Comparison of ENCODE assay signal across 15 cellular contexts in genomic region chr13:44932171-44932849, GRCh38. TPM values are rescaled to one million over a fixed set of nuclear protein-coding genes. Genes with fewer than 3 reads are reported as not detected.
A peak's percentile ranks its signal among the peaks of the same experiment; 100 is the strongest.
DNase-seq lines count a peak whose midpoint lies in the region; ATAC-seq and TF ChIP-seq lines count a peak whose summit lies in the region.
"Had no signal": no experiment of that assay in that cellular context is flagged by ENCODE, and none has a peak within 500 bp of the region (broad histone marks: within the 10 kb centered on the region; RNA-seq: fewer than 3 reads in every experiment).

No MANE protein-coding gene starts in this region.

- H3K27ac Mint-ChIP-seq in stimulated activated naive B cell treated with anti-CD40 and anti-IgM and Interleukin-4, amounts not matched to agents 10 μg/mL and 1 μg/mL and 100 μg/mL, for 72 hours = no peak overlapping the region
- H3K27ac Mint-ChIP-seq: activated naive CD8-positive, alpha-beta T cell treated with anti-CD3 and anti-CD28 coated beads, Interleukin-2, amount 50 U/mL, for 24 hours; CD8-positive, alpha-beta T cell; naive thymus-derived CD4-positive, alpha-beta T cell had no signal

- H3K4me3 ChIP-seq in coronary artery = no peak overlapping the region
- no peak overlapping the region for H3K4me3 ChIP-seq in right lobe of liver
- no peak overlapping the region for H3K4me3 ChIP-seq in thoracic aorta
- H3K4me3 ChIP-seq in Karpas-422 (ENCODE audit: low read length) = no peak overlapping the region
- no peak overlapping the region for H3K4me3 ChIP-seq in prostate gland
- H3K4me3 ChIP-seq: MG63 had no signal

- TF ChIP-seq CTCF in coronary artery (IDR thresholded peaks at IDR 0.05) = no peak
- TF ChIP-seq CTCF in right lobe of liver (IDR thresholded peaks at IDR 0.05) = no peak
- TF ChIP-seq CTCF in thoracic aorta (IDR thresholded peaks at IDR 0.05) = no peak
- TF ChIP-seq CTCF in prostate gland (IDR thresholded peaks at IDR 0.05) = no peak

- intact Hi-C loops in right lobe of liver (cut with DNase I) = no loop called here
- intact Hi-C loops in prostate gland (cut with DNase I) = no loop called here

- no peak for TF ChIP-seq POLR2A in right lobe of liver (IDR thresholded peaks at IDR 0.05)
- TF ChIP-seq POLR2A in prostate gland (IDR thresholded peaks at IDR 0.05) = no peak

- no peak overlapping the region for H3K4me2 ChIP-seq in Karpas-422 (ENCODE audit: low read depth, low read length, poor library complexity, severe bottlenecking)

- H3K4me3 Mint-ChIP-seq in stimulated activated naive B cell treated with anti-CD40 and anti-IgM and Interleukin-4, amounts not matched to agents 10 μg/mL and 1 μg/mL and 100 μg/mL, for 72 hours = no peak overlapping the region
- H3K4me3 Mint-ChIP-seq: activated naive CD8-positive, alpha-beta T cell treated with anti-CD3 and anti-CD28 coated beads, Interleukin-2, amount 50 U/mL, for 24 hours; CD8-positive, alpha-beta T cell; naive thymus-derived CD4-positive, alpha-beta T cell had no signal

- H3K9me3 ChIP-seq in right lobe of liver = no peaks in the 10 kb centered on the region
- H3K9me3 ChIP-seq in thoracic aorta = no peaks in the 10 kb centered on the region
- H3K9me3 ChIP-seq in Karpas-422 (ENCODE audit: low read length) = no peaks in the 10 kb centered on the region
- no peaks in the 10 kb centered on the region for H3K9me3 ChIP-seq in prostate gland
- H3K9me3 ChIP-seq: MG63 had no signal

- peaks cover 6 to 7% of the 10 kb centered on the region in 2 donors for H3K27me3 Mint-ChIP-seq in stimulated activated naive B cell treated with anti-CD40 and anti-IgM and Interleukin-4, amounts not matched to agents 10 μg/mL and 1 μg/mL and 100 μg/mL, for 72 hours

- peaks cover 0 to 5% of the 10 kb centered on the region in 2 donors for H3K36me3 Mint-ChIP-seq in stimulated activated naive B cell treated with anti-CD40 and anti-IgM and Interleukin-4, amounts not matched to agents 10 μg/mL and 1 μg/mL and 100 μg/mL, for 72 hours
- H3K36me3 Mint-ChIP-seq: CD8-positive, alpha-beta T cell had no signal

- no peak overlapping the region for H3K9ac ChIP-seq in Karpas-422 (ENCODE audit: low read length)

- no peaks in the 10 kb centered on the region for H4K20me1 ChIP-seq in Karpas-422 (ENCODE audit: insufficient read depth, low read depth, low read length)

- no peaks in the 10 kb centered on the region for H3K79me2 ChIP-seq in Karpas-422 (ENCODE audit: low read length)

- H3K9me3 Mint-ChIP-seq in stimulated activated naive B cell treated with anti-CD40 and anti-IgM and Interleukin-4, amounts not matched to agents 10 μg/mL and 1 μg/mL and 100 μg/mL, for 72 hours = no peaks in the 10 kb centered on the region
- H3K9me3 Mint-ChIP-seq: activated naive CD8-positive, alpha-beta T cell treated with anti-CD3 and anti-CD28 coated beads, Interleukin-2, amount 50 U/mL, for 24 hours; CD8-positive, alpha-beta T cell had no signal

- H3K27ac ChIP-seq in coronary artery = peak overlapping the region; percentile 76 to 79
- H3K27ac ChIP-seq in right lobe of liver = peak overlapping the region; percentile 15 to 44 (median 24)
- peak overlapping the region; percentile 62 to 76 for H3K27ac ChIP-seq in thoracic aorta
- H3K27ac ChIP-seq in Karpas-422 (ENCODE audit: low read length) = no peak overlapping the region
- peak overlapping the region in 1 of 2 donors; percentile 64 for H3K27ac ChIP-seq in prostate gland

- H3K27me3 ChIP-seq in right lobe of liver (no peaks in the 10 kb centered on the region), thoracic aorta (replicated peaks; ENCODE audit: insufficient read depth) (no peaks in the 10 kb centered on the region), Karpas-422 (ENCODE audit: low read length) (no peaks in the 10 kb centered on the region), prostate gland (replicated peaks; ENCODE audit: insufficient read depth) (no peaks in the 10 kb centered on the region)
- H3K27me3 ChIP-seq: MG63 had no signal

- H3K4me1 Mint-ChIP-seq in stimulated activated naive B cell treated with anti-CD40 and anti-IgM and Interleukin-4, amounts not matched to agents 10 μg/mL and 1 μg/mL and 100 μg/mL, for 72 hours = peaks cover 3 to 6% of the 10 kb centered on the region in 2 donors

- WGBS in right lobe of liver (ENCODE audit: insufficient coverage, low coverage, low lambda C conversion rate, missing lambda C conversion rate) = 30% methylated on average over 4 of the region's 5 CpGs
- 52% methylated on average over 5 of the region's 5 CpGs for WGBS in prostate gland

- peak; percentile 63 for DNase-seq in NCI-H226
- DNase-seq in coronary artery (ENCODE audit: low spot score) = no peak
- no peak for DNase-seq in right lobe of liver
- no peak for DNase-seq in thoracic aorta (ENCODE audit: low spot score)
- no peak for DNase-seq in Karpas-422
- DNase-seq in stimulated activated naive B cell treated with anti-CD40 and anti-IgM and Interleukin-4, amounts not matched to agents 10 μg/mL and 1 μg/mL and 100 μg/mL, for 72 hours = no peak
- no peak for DNase-seq in prostate gland (ENCODE audit: low spot score)
- DNase-seq: activated naive CD8-positive, alpha-beta T cell treated with anti-CD3 and anti-CD28 coated beads, Interleukin-2, amount 50 U/mL, for 24 hours; CD8-positive, alpha-beta T cell; MG63; naive thymus-derived CD4-positive, alpha-beta T cell; NCI-H2227 treated with DMSO at 0.1 percent for 48 hours; stimulated activated CD4-positive, alpha-beta T cell treated with anti-CD3 and anti-CD28 coated beads, Interleukin-15, amount 100 ng/mL, for 24 hours had no signal

- H2AFZ ChIP-seq in Karpas-422 (ENCODE audit: low read length) = no peak overlapping the region

- H3K9me2 ChIP-seq in Karpas-422 (replicated peaks; ENCODE audit: insufficient read depth, low read length) = no peaks in the 10 kb centered on the region

- H3K36me3 ChIP-seq in right lobe of liver (no peaks in the 10 kb centered on the region), thoracic aorta (no peaks in the 10 kb centered on the region), Karpas-422 (ENCODE audit: insufficient read depth, low read length) (no peaks in the 10 kb centered on the region), prostate gland (no peaks in the 10 kb centered on the region)
- H3K36me3 ChIP-seq: MG63 had no signal

- ATAC-seq in right lobe of liver = no peak
- ATAC-seq in thoracic aorta (ENCODE audit: insufficient number of reproducible peaks, low FRiP score, low read depth) = peak; percentile 42
- ATAC-seq in HG03135 (IDR thresholded peaks at IDR 0.05; ENCODE audit: unreplicated experiment) = no peak
- no peak for ATAC-seq in stimulated activated naive B cell treated with anti-CD40 and anti-IgM and Interleukin-4, amounts not matched to agents 10 μg/mL and 1 μg/mL and 100 μg/mL, for 72 hours (replicated peaks)
- ATAC-seq: activated naive CD8-positive, alpha-beta T cell treated with anti-CD3 and anti-CD28 coated beads, Interleukin-2, amount 50 U/mL, for 24 hours; CD8-positive, alpha-beta T cell; naive thymus-derived CD4-positive, alpha-beta T cell; Panc1 had no signal

- H3K4me1 ChIP-seq in right lobe of liver (no peaks in the 10 kb centered on the region), thoracic aorta (ENCODE audit: control insufficient read depth in 1 of 2, low read depth in 2 of 2) (peaks cover 22 to 43% of the 10 kb centered on the region in 2 donors), Karpas-422 (ENCODE audit: low read length) (no peaks in the 10 kb centered on the region), prostate gland (replicated peaks) (no peaks in the 10 kb centered on the region)

RNA-seq across cellular contexts. Expression of gene NUFIP1, which starts 57.0 kb away (rescaled TPM):
- total RNA-seq in right lobe of liver (1 to 10 TPM; 1.1 to 2.3 (median 2.0) TPM), thoracic aorta (1 to 10 TPM in 1 of 2 donors, under 1 TPM in 1; 0.54 to 4.5 TPM), prostate gland (1 to 10 TPM; 3.5 to 6.5 TPM)
- total RNA-seq in Karpas-422 (2014; rRNA removed; shearing (Covaris generic); ENCODE audit: low replicate concordance) = 3.8 and 7.3 TPM in 2 replicates

RNA-seq across cellular contexts. Expression of gene GPALPP1, which starts 57.0 kb away (rescaled TPM):
- total RNA-seq in right lobe of liver = 1 to 10 TPM; 6.8 to 10.0 (median 8.4) TPM
- 10 to 100 TPM; 33.6 to 34.3 TPM for total RNA-seq in thoracic aorta
- total RNA-seq in Karpas-422 (2014; rRNA removed; shearing (Covaris generic); ENCODE audit: low replicate concordance) = 23.8 and 36.2 TPM in 2 replicates
- 10 to 100 TPM; 24.6 to 29.7 TPM for total RNA-seq in prostate gland
